In genomic region chr6:152225231-152225934, GRCh38 we compare ENCODE assay signal across 30 cellular contexts.
DNase-seq lines count a peak whose midpoint lies in the region; ATAC-seq and TF ChIP-seq lines count a peak whose summit lies in the region.
"Had no signal": no experiment of that assay in that cellular context is flagged by ENCODE, and none has a peak within 500 bp of the region (broad histone marks: within the 10 kb centered on the region; RNA-seq: fewer than 3 reads in every experiment).

No MANE protein-coding gene starts in this region.

- TF ChIP-seq CTCF in heart left ventricle (IDR thresholded peaks at IDR 0.05) = no peak
- TF ChIP-seq CTCF in chondrocyte (IDR thresholded peaks at IDR 0.05) = no peak

- no peak overlapping the region for H3K4me3 ChIP-seq in heart left ventricle
- no peak overlapping the region for H3K4me3 ChIP-seq in stomach smooth muscle (ENCODE audit: low read length in 2 of 2)
- H3K4me3 ChIP-seq: BLaER1, body of pancreas, colonic mucosa, esophagus squamous epithelium, left lung, skin epidermis had no signal

- no peak for TF ChIP-seq POLR2A in heart left ventricle (IDR thresholded peaks at IDR 0.05)

- H3K9me3 ChIP-seq in heart left ventricle = peaks cover 0 to 21% (median 15%) of the 10 kb centered on the region in 12 donors
- H3K9me3 ChIP-seq in stomach smooth muscle (ENCODE audit: control insufficient read depth in 2 of 2, low read length in 2 of 2) = peaks cover 6 to 7% of the 10 kb centered on the region in 2 donors
- H3K9me3 ChIP-seq: colonic mucosa had no signal

- peaks cover 38% of the 10 kb centered on the region for H3K36me3 Mint-ChIP-seq in chondrocyte (ENCODE audit: low read depth)

- intact Hi-C loops in heart left ventricle (cut with DNase I) = no loop called here
- intact Hi-C loops in cardiac septum (cut with DNase I) = no loop called here
- intact Hi-C loops in left ventricle myocardium superior (cut with micrococcal nuclease) = no loop called here

- peaks cover 7 to 100% (median 83%) of the 10 kb centered on the region in 9 donors for H3K36me3 ChIP-seq in heart left ventricle
- H3K36me3 ChIP-seq in stomach smooth muscle (ENCODE audit: control insufficient read depth in 2 of 2, insufficient read depth in 2 of 2, low read length in 2 of 2) = peaks cover 34% of the 10 kb centered on the region in 2 donors

- peak overlapping the region in 6 of 12 donors; percentile 5 to 39 (median 22) for H3K27ac ChIP-seq in heart left ventricle
- H3K27ac ChIP-seq in stomach smooth muscle (ENCODE audit: low read length) = peak overlapping the region; percentile 26
- H3K27ac ChIP-seq: BLaER1, body of pancreas, colonic mucosa, left lung, skin epidermis had no signal

- H3K27me3 ChIP-seq in heart left ventricle = no peaks in the 10 kb centered on the region
- H3K27me3 ChIP-seq in stomach smooth muscle (ENCODE audit: control insufficient read depth in 1 of 2, insufficient read depth in 2 of 2, low read length in 2 of 2) = no peaks in the 10 kb centered on the region
- H3K27me3 ChIP-seq: BLaER1, body of pancreas, colonic mucosa, esophagus squamous epithelium, left lung had no signal

- H3K4me1 Mint-ChIP-seq in chondrocyte (ENCODE audit: low read depth) = no peaks in the 10 kb centered on the region
- H3K4me1 Mint-ChIP-seq: nephron, T-helper 17 cell had no signal

- 61 to 74% (median 67%) methylated on average over 7 of the region's 7 CpGs for WGBS in heart left ventricle, 4 donors

- H3K9me3 Mint-ChIP-seq in chondrocyte (ENCODE audit: low read depth) = peaks cover 11% of the 10 kb centered on the region

- H3K4me3 Mint-ChIP-seq in chondrocyte (ENCODE audit: unreplicated experiment) = no peak overlapping the region
- H3K4me3 Mint-ChIP-seq: activated CD4-positive, alpha-beta T cell treated with anti-CD3 and anti-CD28 coated beads for 36 hours; effector memory CD8-positive, alpha-beta T cell; nephron; T-helper 17 cell had no signal

- H3K27me3 Mint-ChIP-seq in chondrocyte (ENCODE audit: low read depth) = no peaks in the 10 kb centered on the region
- H3K27me3 Mint-ChIP-seq: activated CD4-positive, alpha-beta T cell treated with anti-CD3 and anti-CD28 coated beads for 36 hours; effector memory CD8-positive, alpha-beta T cell; T-helper 17 cell had no signal

- peaks cover 0 to 24% (median 6%) of the 10 kb centered on the region in 12 donors for H3K4me1 ChIP-seq in heart left ventricle
- no peaks in the 10 kb centered on the region for H3K4me1 ChIP-seq in stomach smooth muscle (ENCODE audit: control insufficient read depth, insufficient read depth, low read length)
- H3K4me1 ChIP-seq: BLaER1, body of pancreas, colonic mucosa, esophagus squamous epithelium, left lung had no signal

- H3K9ac ChIP-seq in stomach smooth muscle (ENCODE audit: low read length in 2 of 2) = no peak overlapping the region
- H3K9ac ChIP-seq: BLaER1, SK-N-SH had no signal

- peak overlapping the region; percentile 8 for H3K27ac Mint-ChIP-seq in chondrocyte (ENCODE audit: unreplicated experiment)
- H3K27ac Mint-ChIP-seq: activated CD4-positive, alpha-beta T cell treated with anti-CD3 and anti-CD28 coated beads for 36 hours; nephron; T-helper 17 cell had no signal

- DNase-seq in heart left ventricle = no peak
- no peak for DNase-seq in cardiac septum (ENCODE audit: low spot score)
- DNase-seq in chondrocyte (ENCODE audit: low spot score) = no peak
- no peak for DNase-seq in left ventricle myocardium superior
- DNase-seq in activated CD4-positive, CD25-positive, alpha-beta regulatory T cell (lab: John Stamatoyannopoulos, UW) = no peak
- DNase-seq: activated CD4-positive, alpha-beta T cell treated with anti-CD3 and anti-CD28 coated beads for 36 hours; activated gamma-delta T cell; body of pancreas; colonic mucosa; effector memory CD8-positive, alpha-beta T cell; esophagus squamous epithelium; left lung; midbrain; NCI-H1092 treated with DMSO at 0.1 percent for 48 hours; NCI-H2081; NCI-H226; NCI-H748 treated with DMSO at 0.1 percent for 48 hours; posterior cingulate gyrus; RPMI8226; SK-N-SH; stimulated activated CD4-positive, alpha-beta T cell treated with anti-CD3 and anti-CD28 coated beads, Interleukin-1b, Interleukin-23, amount 100 ng/mL, for 48 hours; T-helper 17 cell had no signal

- peak in 3 of 4 donors; percentile 41 to 42 (median 42) for ATAC-seq in heart left ventricle
- peak; percentile 44 for ATAC-seq in left ventricle myocardium superior
- ATAC-seq in GM18502 (IDR thresholded peaks at IDR 0.05; ENCODE audit: poor library complexity, unreplicated experiment) = no peak
- no peak for ATAC-seq in HG02798 (IDR thresholded peaks at IDR 0.05; ENCODE audit: poor library complexity, unreplicated experiment)
- ATAC-seq: activated CD4-positive, alpha-beta T cell treated with anti-CD3 and anti-CD28 coated beads for 36 hours; body of pancreas; effector memory CD8-positive, alpha-beta T cell; HCT116; HepG2; left lung; T-helper 17 cell had no signal

Comparison
In these comparisons a context has a peak if more than half of its experiments do, and no peak if none do; other contexts are left out.
1. ATAC-seq: peak in heart left ventricle (3 of 4) and left ventricle myocardium superior (single experiment); none in GM18502 (single experiment) and HG02798 (single experiment).